8 cellular contexts compared by ENCODE assay signal in the genomic region with DNA sequence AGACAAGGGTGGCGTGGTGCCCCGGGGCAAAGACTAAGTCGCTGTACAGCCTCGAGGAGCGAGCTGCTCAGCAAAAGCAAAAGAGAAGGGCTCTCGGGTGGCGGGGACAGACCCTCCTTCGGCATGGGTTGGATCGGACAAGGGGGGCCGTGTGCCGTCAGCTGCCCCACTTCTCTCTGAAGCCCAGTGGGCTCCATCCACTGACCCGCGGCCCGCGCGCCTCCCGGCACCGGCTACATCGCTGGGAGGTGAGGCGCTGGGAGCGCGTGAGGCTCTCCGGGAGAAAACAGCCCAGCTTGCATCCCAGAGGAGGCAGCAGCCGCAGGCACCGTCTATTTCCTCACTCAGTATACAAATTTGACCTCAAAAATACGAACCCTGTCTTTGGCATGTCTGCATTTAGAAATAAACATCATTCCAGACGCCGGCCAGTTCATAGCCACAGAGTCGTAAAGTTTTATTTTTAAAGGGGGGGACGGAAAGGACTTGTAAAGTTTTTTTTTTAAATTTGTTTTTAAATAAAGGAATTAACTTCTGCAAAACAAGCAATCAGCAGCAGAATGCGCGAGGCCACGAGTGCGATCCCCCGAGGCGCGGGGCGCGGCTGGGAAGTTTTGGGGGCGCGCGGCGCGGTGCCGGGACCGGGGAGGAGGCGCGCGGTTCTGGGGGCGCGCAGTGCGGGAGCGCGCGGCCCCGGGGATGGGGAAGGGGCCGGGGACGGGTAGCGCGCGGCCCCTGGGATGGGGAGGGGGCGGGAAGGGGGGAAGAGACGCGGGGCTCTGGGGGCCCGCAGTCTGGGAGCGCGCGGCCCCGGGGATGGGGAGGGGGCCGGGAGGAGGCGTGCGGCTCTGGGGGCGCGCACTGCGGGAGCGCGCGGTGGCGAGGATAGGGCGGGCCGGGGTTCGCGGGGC. TPM values are rescaled to one million over a fixed set of nuclear protein-coding genes. Genes with fewer than 3 reads are reported as not detected.
DNase-seq lines count a peak whose midpoint lies in the region; ATAC-seq, FAIRE-seq and TF ChIP-seq lines count a peak whose summit lies in the region.

No MANE protein-coding gene starts in this region.

- peak overlapping the region; percentile 71 for H3K27ac Mint-ChIP-seq in activated T-helper 2 cell treated with anti-CD3 and anti-CD28 coated beads, Interferon-gamma antibody, Interleukin-2, Interleukin-4, amounts not matched to agents 10 μg/mL and 5 μg/mL and 100 μg/mL, durations not matched to agents 14 hours and 24 hours and 36 hours
- no peak overlapping the region for H3K27ac Mint-ChIP-seq in neural crest cell (ENCODE audit: unreplicated experiment)

- peaks cover 10% of the 10 kb centered on the region for H3K36me3 Mint-ChIP-seq in activated T-helper 2 cell treated with anti-CD3 and anti-CD28 coated beads, Interferon-gamma antibody, Interleukin-2, Interleukin-4, amounts not matched to agents 10 μg/mL and 5 μg/mL and 100 μg/mL, durations not matched to agents 14 hours and 24 hours and 36 hours (ENCODE audit: low read depth)
- H3K36me3 Mint-ChIP-seq in neural crest cell (ENCODE audit: low read depth) = no peaks in the 10 kb centered on the region

- DNase-seq in D721Med (ENCODE audit: insufficient read length, low spot score) (peak; percentile 77), NAMALWA (ENCODE audit: low spot score) (peak; percentile 42), germinal center (ENCODE audit: low spot score) (peak; percentile 75), neural crest cell (ENCODE audit: low read depth, low spot score) (peak; percentile 43)
- DNase-seq in activated T-helper 2 cell treated with anti-CD3 and anti-CD28 coated beads, Interferon-gamma antibody, Interleukin-2, Interleukin-4, amounts not matched to agents 10 μg/mL and 5 μg/mL and 100 μg/mL, durations not matched to agents 14 hours and 24 hours and 36 hours (ENCODE audit: low spot score) = no peak

- peaks cover 16% of the 10 kb centered on the region for H3K4me1 Mint-ChIP-seq in activated T-helper 2 cell treated with anti-CD3 and anti-CD28 coated beads, Interferon-gamma antibody, Interleukin-2, Interleukin-4, amounts not matched to agents 10 μg/mL and 5 μg/mL and 100 μg/mL, durations not matched to agents 14 hours and 24 hours and 36 hours (ENCODE audit: low read depth)
- H3K4me1 Mint-ChIP-seq in neural crest cell = peaks cover 33% of the 10 kb centered on the region

- no peaks in the 10 kb centered on the region for H3K9me3 Mint-ChIP-seq in activated T-helper 2 cell treated with anti-CD3 and anti-CD28 coated beads, Interferon-gamma antibody, Interleukin-2, Interleukin-4, amounts not matched to agents 10 μg/mL and 5 μg/mL and 100 μg/mL, durations not matched to agents 14 hours and 24 hours and 36 hours
- H3K9me3 Mint-ChIP-seq in neural crest cell = no peaks in the 10 kb centered on the region

- no peak for FAIRE-seq in D721Med (lab: Jason Lieb, UNC)

- peak overlapping the region; percentile 87 for H3K4me3 Mint-ChIP-seq in activated T-helper 2 cell treated with anti-CD3 and anti-CD28 coated beads, Interferon-gamma antibody, Interleukin-2, Interleukin-4, amounts not matched to agents 10 μg/mL and 5 μg/mL and 100 μg/mL, durations not matched to agents 14 hours and 24 hours and 36 hours (ENCODE audit: low read depth)
- H3K4me3 Mint-ChIP-seq in neural crest cell = peak overlapping the region; percentile 87

- ATAC-seq in GM19463 (IDR thresholded peaks at IDR 0.05; ENCODE audit: unreplicated experiment) = peak; percentile 16
- no peak for ATAC-seq in HG03342 (IDR thresholded peaks at IDR 0.05; ENCODE audit: unreplicated experiment)
- ATAC-seq in HG03439 (IDR thresholded peaks at IDR 0.05; ENCODE audit: unreplicated experiment) = no peak

- TF ChIP-seq CTCF in D721Med (IDR thresholded peaks at IDR 0.05; ENCODE audit: insufficient read depth, missing control alignments) (no peak), neural crest cell (conservative IDR thresholded peaks at IDR 0.05) (no peak)

- peaks cover 45% of the 10 kb centered on the region for H3K27me3 Mint-ChIP-seq in activated T-helper 2 cell treated with anti-CD3 and anti-CD28 coated beads, Interferon-gamma antibody, Interleukin-2, Interleukin-4, amounts not matched to agents 10 μg/mL and 5 μg/mL and 100 μg/mL, durations not matched to agents 14 hours and 24 hours and 36 hours (ENCODE audit: low read depth)
- peaks cover 53% of the 10 kb centered on the region for H3K27me3 Mint-ChIP-seq in neural crest cell (ENCODE audit: low read depth)

- intact Hi-C loops in activated T-helper 2 cell treated with anti-CD3 and anti-CD28 coated beads, Interferon-gamma antibody, Interleukin-2, Interleukin-4, amounts not matched to agents 10 μg/mL and 5 μg/mL and 100 μg/mL, durations not matched to agents 14 hours and 24 hours and 36 hours (cut with micrococcal nuclease) = loop anchor here (1.0 to 5.0 kb wide), 4 partner anchors 19 to 254 kb away; a partner anchor contains a TSS

RNA-seq across cellular contexts. Expression of a gene that starts 0.6 kb away (rescaled TPM):
- 6.8 and 7.8 TPM in 2 replicates for total RNA-seq in activated T-helper 2 cell treated with anti-CD3 and anti-CD28 coated beads, Interferon-gamma antibody, Interleukin-2, Interleukin-4, amounts not matched to agents 10 μg/mL and 5 μg/mL and 100 μg/mL, durations not matched to agents 14 hours and 24 hours and 36 hours
- 11.8 and 12.4 TPM in 2 replicates for total RNA-seq in neural crest cell
